8 cellular contexts compared by ENCODE assay signal in the genomic region with DNA sequence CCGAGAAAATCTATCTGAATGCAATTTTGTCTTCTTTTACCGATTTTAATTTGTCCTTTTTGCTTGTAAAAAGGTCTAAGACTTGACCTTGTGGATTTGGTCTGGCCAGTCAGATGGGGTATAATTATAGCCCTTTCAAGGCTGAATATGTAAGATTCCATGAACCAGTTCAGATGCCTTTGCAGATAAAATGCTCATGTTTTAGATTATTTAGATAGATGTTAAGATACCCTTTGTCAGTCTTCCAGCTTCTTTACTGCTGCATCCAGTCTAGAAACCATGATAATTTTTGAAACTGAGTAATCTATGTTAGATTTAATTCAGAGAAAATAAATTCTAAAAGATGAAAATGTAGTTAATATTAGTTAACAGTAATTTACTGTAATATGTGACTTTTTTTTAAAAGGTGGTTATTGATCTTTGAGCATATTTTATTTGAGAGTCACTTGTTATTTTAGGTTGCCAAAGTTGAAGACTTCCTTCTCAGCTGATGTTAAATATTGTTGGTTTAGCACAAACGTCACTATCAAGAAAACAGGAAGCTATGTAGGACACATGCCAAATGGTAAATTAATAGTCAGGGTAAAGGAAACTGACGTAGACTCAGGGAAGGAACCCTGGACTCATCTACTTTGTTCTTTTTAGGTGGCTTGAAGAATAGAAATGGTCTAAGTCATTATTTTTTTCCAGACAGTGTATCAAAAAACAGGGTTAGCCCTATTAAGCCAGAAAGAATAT. TPM values are rescaled to one million over a fixed set of nuclear protein-coding genes. Genes with fewer than 3 reads are reported as not detected.
DNase-seq lines count a peak whose midpoint lies in the region; ATAC-seq and TF ChIP-seq lines count a peak whose summit lies in the region.

No MANE protein-coding gene starts in this region.

- TF ChIP-seq POLR2A in gastroesophageal sphincter (IDR thresholded peaks at IDR 0.05): no peak

- H3K9me3 Mint-ChIP-seq in T-cell: no peaks in the 10 kb centered on the region

- ATAC-seq in T-cell (replicated peaks in 1 of 4): peak; percentile 67 to 98 (median 73)
- ATAC-seq in gastroesophageal sphincter: peak; percentile 69

- peaks cover 25 to 31% (median 30%) of the 10 kb centered on the region in 3 donors for H3K4me1 Mint-ChIP-seq in T-cell

- no peak for TF ChIP-seq CTCF in gastroesophageal sphincter (IDR thresholded peaks at IDR 0.05)

- no peak for TF ChIP-seq EP300 in gastroesophageal sphincter (IDR thresholded peaks at IDR 0.05)

- peak overlapping the region; percentile 40 to 79 for H3K27ac Mint-ChIP-seq in T-cell

- peak; percentile 50 for DNase-seq in HT-29 (ENCODE audit: low spot score)
- peak in 4 of 34 experiments; percentile 6 to 39 (median 14) for DNase-seq in T-cell
- DNase-seq in renal cortical epithelial cell (ENCODE audit: low read depth): peak; percentile 97
- DNase-seq in NCI-H1092 treated with DMSO at 0.1 percent for 48 hours (lab: John Stamatoyannopoulos, UW): no peak
- DNase-seq in GF-D8 (lab: John Stamatoyannopoulos, UW): no peak
- DNase-seq in SK-N-DZ (ENCODE audit: low spot score): no peak
- DNase-seq in head of caudate nucleus: no peak

- no peak overlapping the region for H3K4me3 ChIP-seq in gastroesophageal sphincter

- H3K4me1 ChIP-seq in gastroesophageal sphincter: peaks cover 7 to 19% (median 13%) of the 10 kb centered on the region in 3 donors

- H3K27ac ChIP-seq in gastroesophageal sphincter: peak overlapping the region in 3 of 4 donors; percentile 21 to 53 (median 39)

- WGBS in gastroesophageal sphincter (ENCODE audit: low coverage in 1 of 2), 2 donors: 40 to 56% methylated on average over 4 of the region's 4 CpGs

- H3K36me3 Mint-ChIP-seq in T-cell: peaks cover 24% of the 10 kb centered on the region

- H3K9me3 ChIP-seq in gastroesophageal sphincter: no peaks in the 10 kb centered on the region

- POLR2A ChIA-PET in T-cell (lab: Charles Lee): interaction anchor here in 1 of 2 donors (0.6 to 2.4 kb wide), 5 partner anchors 11 to 832 kb away, joined by 3 to 9 read pairs (median 3); partner anchors contain the start of genes BABAM2 and PPP1CB

- peak overlapping the region in 2 of 3 donors; percentile 0 to 4 for H3K4me3 Mint-ChIP-seq in T-cell

- no peaks in the 10 kb centered on the region for H3K27me3 ChIP-seq in gastroesophageal sphincter

- CTCF ChIA-PET in T-cell (lab: Charles Lee): no interaction called here

- intact Hi-C loops in head of caudate nucleus (cut with DNase I): no loop called here

- H3K27me3 Mint-ChIP-seq in T-cell: no peaks in the 10 kb centered on the region

- H3K36me3 ChIP-seq in gastroesophageal sphincter: no peaks in the 10 kb centered on the region

RNA-seq across cellular contexts. Expression of gene BABAM2, which starts 29.8 kb away (rescaled TPM):
- total RNA-seq in HT-29 (2014; rRNA removed; shearing (Covaris generic)): 7.0 and 10.5 TPM in 2 replicates
- total RNA-seq in T-cell (10 to 100 TPM; 28.4 to 45.2 (median 37.4) TPM), gastroesophageal sphincter (10 to 100 TPM; 28.5 to 43.6 (median 37.4) TPM), renal cortical epithelial cell (27.1 and 57.3 TPM in 2 replicates)
- 19.3 and 25.0 TPM in 2 replicates for polyA plus RNA-seq in SK-N-DZ (2014; cell fraction: cytosol; rRNA removed)
- polyA plus RNA-seq in SK-N-DZ (2014; cell fraction: nucleus; rRNA removed): 7.1 and 9.3 TPM in 2 replicates

RNA-seq across cellular contexts. Expression of gene RBKS, which starts 30.1 kb away (rescaled TPM):
- total RNA-seq in HT-29 (2014; rRNA removed; shearing (Covaris generic)): 0.42 and 0.53 TPM in 2 replicates
- 1 to 10 TPM; 1.1 to 6.7 (median 1.5) TPM for total RNA-seq in T-cell
- total RNA-seq in gastroesophageal sphincter: 1 to 10 TPM in 3 of 4 donors, under 1 TPM in 1; 0.81 to 2.4 (median 1.6) TPM
- total RNA-seq in renal cortical epithelial cell: 10.0 and 12.5 TPM in 2 replicates
- polyA plus RNA-seq in SK-N-DZ (2014; cell fraction: cytosol; rRNA removed): 1.5 and 3.1 TPM in 2 replicates
- 0.12 and 0.82 TPM in 2 replicates for polyA plus RNA-seq in SK-N-DZ (2014; cell fraction: nucleus; rRNA removed)

Comparison
In these comparisons a context has a peak if more than half of its experiments do, and no peak if none do; other contexts are left out.
1. DNase-seq: peak in HT-29 (single experiment) and renal cortical epithelial cell (single experiment); none in NCI-H1092 treated with DMSO at 0.1 percent for 48 hours (single experiment), GF-D8 (single experiment), SK-N-DZ (single experiment) and head of caudate nucleus (0 of 42).